ENCODE assay signal across 3 cellular contexts in genomic region chr21:6474250-6474968, GRCh38.
DNase-seq lines count a peak whose midpoint lies in the region; ATAC-seq, FAIRE-seq and TF ChIP-seq lines count a peak whose summit lies in the region.
"Not testable (repeated sequence)": the region's sequence is repeated elsewhere in the genome, so short reads cannot be mapped to it uniquely, and the experiment has no call there.

No MANE protein-coding gene starts in this region.

- H3F3A ChIP-seq in GM23338 (replicated peaks; ENCODE audit: low read depth), result not testable (repeated sequence)

- H3K9me2 ChIP-seq in GM23338 (ENCODE audit: insufficient read depth), result not testable (repeated sequence)

- H3K36me3 Mint-ChIP-seq in GM23338 (ENCODE audit: low read depth), result not testable (repeated sequence)

- not testable (repeated sequence) for DNase-seq in GM23338 (ENCODE audit: low spot score); body of pancreas; pancreas

- not testable (repeated sequence) for TF ChIP-seq CTCF in GM23338 (conservative IDR thresholded peaks at IDR 0.05; ENCODE audit: low read depth in 2 of 2); body of pancreas (IDR thresholded peaks at IDR 0.05); pancreas (IDR thresholded peaks at IDR 0.05)

- not testable (repeated sequence) for H3K9me3 Mint-ChIP-seq in GM23338

- H4K20me1 ChIP-seq in GM23338 (replicated peaks; ENCODE audit: insufficient read depth), result not testable (repeated sequence)

- not testable (repeated sequence) for H3K36me3 ChIP-seq in GM23338 (ENCODE audit: insufficient read depth); body of pancreas (replicated peaks in 1 of 2; ENCODE audit: insufficient read depth in 1 of 2, low read depth in 2 of 2); pancreas

- not testable (repeated sequence) for H3K27me3 Mint-ChIP-seq in GM23338 (ENCODE audit: insufficient read depth, low read depth, poor library complexity)

- not testable (repeated sequence) for H3K27me3 ChIP-seq in GM23338 (ENCODE audit: insufficient read depth); body of pancreas; pancreas

- H3K4me1 ChIP-seq in GM23338 (ENCODE audit: insufficient read depth); body of pancreas; pancreas: not testable (repeated sequence)

- not testable (repeated sequence) for H3K9me3 ChIP-seq in body of pancreas, pancreas

- not testable (repeated sequence) for H3K4me3 Mint-ChIP-seq in GM23338

- ATAC-seq in GM23338 (peak; percentile 36), body of pancreas (peak; percentile 85), pancreas (peak; percentile 80 to 89 (median 86))

- H3K4me3 ChIP-seq in GM23338, body of pancreas, pancreas: not testable (repeated sequence)

- TF ChIP-seq POLR2A in body of pancreas (IDR thresholded peaks at IDR 0.05), result not testable (repeated sequence)

- not testable (repeated sequence) for H3K4me1 Mint-ChIP-seq in GM23338

- H3K4me2 ChIP-seq in GM23338, result not testable (repeated sequence)

- intact Hi-C loops in body of pancreas (cut with DNase I); pancreas (cut with DNase I): not testable (repeated sequence)

- no CpG with 5 or more reads among the region's 25 CpGs for WGBS in body of pancreas, 2 donors
- no CpG with 5 or more reads among the region's 25 CpGs for WGBS in pancreas, 2 donors

- H3K27ac ChIP-seq in GM23338 (ENCODE audit: low read depth); body of pancreas; pancreas: not testable (repeated sequence)

- FAIRE-seq in pancreas (lab: Jason Lieb, UNC), result not testable (repeated sequence)

- not testable (repeated sequence) for H3K27ac Mint-ChIP-seq in GM23338

- not testable (repeated sequence) for H2AFZ ChIP-seq in GM23338

- not testable (repeated sequence) for H3K79me2 ChIP-seq in GM23338 (replicated peaks; ENCODE audit: insufficient read depth)
